In the genomic region with DNA sequence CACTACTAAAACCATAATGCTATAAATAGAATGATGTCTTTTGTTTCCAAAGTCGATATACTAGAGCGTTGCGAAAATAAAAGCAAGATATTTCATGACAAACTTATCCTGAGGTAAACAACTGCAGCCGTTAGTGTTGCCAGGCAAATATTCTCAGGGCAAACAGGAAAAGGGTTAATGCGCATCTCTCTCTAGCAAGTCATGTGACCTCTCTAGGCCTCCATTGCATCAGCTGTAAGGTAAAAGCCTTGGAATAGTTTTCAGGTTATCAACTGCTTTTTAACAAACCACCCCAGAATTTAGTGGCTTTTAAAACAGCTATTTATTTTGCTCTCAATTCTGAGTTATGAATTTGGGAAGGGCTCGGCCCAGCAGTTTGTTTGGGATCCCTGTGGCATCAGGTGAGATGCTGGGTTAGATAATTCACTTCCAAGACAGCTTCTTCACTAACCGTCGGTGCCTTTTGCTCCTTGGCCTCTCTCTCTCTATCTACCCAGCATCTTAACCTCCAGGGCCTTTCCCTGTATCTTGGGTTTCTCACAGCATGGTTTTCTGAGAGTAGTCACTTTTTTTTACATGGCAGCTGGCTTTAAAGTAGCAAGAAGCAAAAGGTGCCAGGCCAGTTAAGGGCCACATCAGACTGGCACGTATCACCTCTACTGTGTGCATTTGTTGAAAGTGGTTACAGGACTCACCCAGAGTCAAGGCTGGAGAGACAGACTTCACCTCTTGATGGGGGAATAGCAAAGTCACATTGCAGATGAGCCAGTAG, we compare ENCODE assay signal across 1 cellular context.
TF ChIP-seq lines count a peak whose summit lies in the region.

No MANE protein-coding gene starts in this region.

TF ChIP-seq in K562, 482 proteins besides CTCF, POLR2A, EP300 and RAD21 (continued from another document and continues in another):
- TF ChIP-seq, protein P1, sequence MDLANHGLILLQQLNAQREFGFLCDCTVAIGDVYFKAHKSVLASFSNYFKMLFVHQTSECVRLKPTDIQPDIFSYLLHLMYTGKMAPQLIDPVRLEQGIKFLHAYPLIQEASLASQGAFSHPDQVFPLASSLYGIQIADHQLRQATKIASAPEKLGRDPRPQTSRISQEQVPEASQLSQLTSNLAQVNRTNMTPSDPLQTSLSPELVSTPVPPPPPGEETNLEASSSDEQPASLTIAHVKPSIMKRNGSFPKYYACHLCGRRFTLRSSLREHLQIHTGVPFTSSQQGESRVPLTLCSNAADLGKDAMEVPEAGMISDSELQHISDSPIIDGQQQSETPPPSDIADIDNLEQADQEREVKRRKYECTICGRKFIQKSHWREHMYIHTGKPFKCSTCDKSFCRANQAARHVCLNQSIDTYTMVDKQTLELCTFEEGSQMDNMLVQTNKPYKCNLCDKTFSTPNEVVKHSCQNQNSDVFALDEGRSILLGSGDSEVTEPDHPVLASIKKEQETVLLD (IDR thresholded peaks at IDR 0.05): no peak
- TF ChIP-seq LEF1 (IDR thresholded peaks at IDR 0.05): no peak
- TF ChIP-seq, protein P2, sequence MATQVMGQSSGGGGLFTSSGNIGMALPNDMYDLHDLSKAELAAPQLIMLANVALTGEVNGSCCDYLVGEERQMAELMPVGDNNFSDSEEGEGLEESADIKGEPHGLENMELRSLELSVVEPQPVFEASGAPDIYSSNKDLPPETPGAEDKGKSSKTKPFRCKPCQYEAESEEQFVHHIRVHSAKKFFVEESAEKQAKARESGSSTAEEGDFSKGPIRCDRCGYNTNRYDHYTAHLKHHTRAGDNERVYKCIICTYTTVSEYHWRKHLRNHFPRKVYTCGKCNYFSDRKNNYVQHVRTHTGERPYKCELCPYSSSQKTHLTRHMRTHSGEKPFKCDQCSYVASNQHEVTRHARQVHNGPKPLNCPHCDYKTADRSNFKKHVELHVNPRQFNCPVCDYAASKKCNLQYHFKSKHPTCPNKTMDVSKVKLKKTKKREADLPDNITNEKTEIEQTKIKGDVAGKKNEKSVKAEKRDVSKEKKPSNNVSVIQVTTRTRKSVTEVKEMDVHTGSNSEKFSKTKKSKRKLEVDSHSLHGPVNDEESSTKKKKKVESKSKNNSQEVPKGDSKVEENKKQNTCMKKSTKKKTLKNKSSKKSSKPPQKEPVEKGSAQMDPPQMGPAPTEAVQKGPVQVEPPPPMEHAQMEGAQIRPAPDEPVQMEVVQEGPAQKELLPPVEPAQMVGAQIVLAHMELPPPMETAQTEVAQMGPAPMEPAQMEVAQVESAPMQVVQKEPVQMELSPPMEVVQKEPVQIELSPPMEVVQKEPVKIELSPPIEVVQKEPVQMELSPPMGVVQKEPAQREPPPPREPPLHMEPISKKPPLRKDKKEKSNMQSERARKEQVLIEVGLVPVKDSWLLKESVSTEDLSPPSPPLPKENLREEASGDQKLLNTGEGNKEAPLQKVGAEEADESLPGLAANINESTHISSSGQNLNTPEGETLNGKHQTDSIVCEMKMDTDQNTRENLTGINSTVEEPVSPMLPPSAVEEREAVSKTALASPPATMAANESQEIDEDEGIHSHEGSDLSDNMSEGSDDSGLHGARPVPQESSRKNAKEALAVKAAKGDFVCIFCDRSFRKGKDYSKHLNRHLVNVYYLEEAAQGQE (CRISPR knock-in tag; IDR thresholded peaks at IDR 0.05; ENCODE audit: low read depth): no peak
- no peak for TF ChIP-seq NFIC (IDR thresholded peaks at IDR 0.05)
- no peak for TF ChIP-seq CSDE1 (IDR thresholded peaks at IDR 0.05)
- no peak for TF ChIP-seq DPF2 (IDR thresholded peaks at IDR 0.05)
- peak; percentile 85 for TF ChIP-seq NFRKB (IDR thresholded peaks at IDR 0.05; ENCODE audit: low read depth)
- TF ChIP-seq TARDBP (IDR thresholded peaks at IDR 0.05): no peak
- no peak for TF ChIP-seq ELF1 (tag; IDR thresholded peaks at IDR 0.05)
- no peak for TF ChIP-seq CHD4 (IDR thresholded peaks at IDR 0.05; ENCODE audit: insufficient read depth, insufficient replicate concordance, low read depth, low read length, poor library complexity, severe bottlenecking)
- no peak for TF ChIP-seq CBX5 (IDR thresholded peaks at IDR 0.05; ENCODE audit: borderline replicate concordance, low read depth)
- TF ChIP-seq CCNT2 (IDR thresholded peaks at IDR 0.05; ENCODE audit: borderline replicate concordance, extremely low read depth, insufficient read length, low read depth, low read length): no peak
- TF ChIP-seq, protein P3, sequence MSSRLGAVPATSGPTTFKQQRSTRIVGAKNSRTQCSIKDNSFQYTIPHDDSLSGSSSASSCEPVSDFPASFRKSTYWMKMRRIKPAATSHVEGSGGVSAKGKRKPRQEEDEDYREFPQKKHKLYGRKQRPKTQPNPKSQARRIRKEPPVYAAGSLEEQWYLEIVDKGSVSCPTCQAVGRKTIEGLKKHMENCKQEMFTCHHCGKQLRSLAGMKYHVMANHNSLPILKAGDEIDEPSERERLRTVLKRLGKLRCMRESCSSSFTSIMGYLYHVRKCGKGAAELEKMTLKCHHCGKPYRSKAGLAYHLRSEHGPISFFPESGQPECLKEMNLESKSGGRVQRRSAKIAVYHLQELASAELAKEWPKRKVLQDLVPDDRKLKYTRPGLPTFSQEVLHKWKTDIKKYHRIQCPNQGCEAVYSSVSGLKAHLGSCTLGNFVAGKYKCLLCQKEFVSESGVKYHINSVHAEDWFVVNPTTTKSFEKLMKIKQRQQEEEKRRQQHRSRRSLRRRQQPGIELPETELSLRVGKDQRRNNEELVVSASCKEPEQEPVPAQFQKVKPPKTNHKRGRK (tag; IDR thresholded peaks at IDR 0.05): no peak
- no peak for TF ChIP-seq MCM7 (IDR thresholded peaks at IDR 0.05)
- peak; percentile 77 for TF ChIP-seq DMBX1 (CRISPR knock-in tag; IDR thresholded peaks at IDR 0.05; ENCODE audit: borderline replicate concordance)
- TF ChIP-seq, protein P4, sequence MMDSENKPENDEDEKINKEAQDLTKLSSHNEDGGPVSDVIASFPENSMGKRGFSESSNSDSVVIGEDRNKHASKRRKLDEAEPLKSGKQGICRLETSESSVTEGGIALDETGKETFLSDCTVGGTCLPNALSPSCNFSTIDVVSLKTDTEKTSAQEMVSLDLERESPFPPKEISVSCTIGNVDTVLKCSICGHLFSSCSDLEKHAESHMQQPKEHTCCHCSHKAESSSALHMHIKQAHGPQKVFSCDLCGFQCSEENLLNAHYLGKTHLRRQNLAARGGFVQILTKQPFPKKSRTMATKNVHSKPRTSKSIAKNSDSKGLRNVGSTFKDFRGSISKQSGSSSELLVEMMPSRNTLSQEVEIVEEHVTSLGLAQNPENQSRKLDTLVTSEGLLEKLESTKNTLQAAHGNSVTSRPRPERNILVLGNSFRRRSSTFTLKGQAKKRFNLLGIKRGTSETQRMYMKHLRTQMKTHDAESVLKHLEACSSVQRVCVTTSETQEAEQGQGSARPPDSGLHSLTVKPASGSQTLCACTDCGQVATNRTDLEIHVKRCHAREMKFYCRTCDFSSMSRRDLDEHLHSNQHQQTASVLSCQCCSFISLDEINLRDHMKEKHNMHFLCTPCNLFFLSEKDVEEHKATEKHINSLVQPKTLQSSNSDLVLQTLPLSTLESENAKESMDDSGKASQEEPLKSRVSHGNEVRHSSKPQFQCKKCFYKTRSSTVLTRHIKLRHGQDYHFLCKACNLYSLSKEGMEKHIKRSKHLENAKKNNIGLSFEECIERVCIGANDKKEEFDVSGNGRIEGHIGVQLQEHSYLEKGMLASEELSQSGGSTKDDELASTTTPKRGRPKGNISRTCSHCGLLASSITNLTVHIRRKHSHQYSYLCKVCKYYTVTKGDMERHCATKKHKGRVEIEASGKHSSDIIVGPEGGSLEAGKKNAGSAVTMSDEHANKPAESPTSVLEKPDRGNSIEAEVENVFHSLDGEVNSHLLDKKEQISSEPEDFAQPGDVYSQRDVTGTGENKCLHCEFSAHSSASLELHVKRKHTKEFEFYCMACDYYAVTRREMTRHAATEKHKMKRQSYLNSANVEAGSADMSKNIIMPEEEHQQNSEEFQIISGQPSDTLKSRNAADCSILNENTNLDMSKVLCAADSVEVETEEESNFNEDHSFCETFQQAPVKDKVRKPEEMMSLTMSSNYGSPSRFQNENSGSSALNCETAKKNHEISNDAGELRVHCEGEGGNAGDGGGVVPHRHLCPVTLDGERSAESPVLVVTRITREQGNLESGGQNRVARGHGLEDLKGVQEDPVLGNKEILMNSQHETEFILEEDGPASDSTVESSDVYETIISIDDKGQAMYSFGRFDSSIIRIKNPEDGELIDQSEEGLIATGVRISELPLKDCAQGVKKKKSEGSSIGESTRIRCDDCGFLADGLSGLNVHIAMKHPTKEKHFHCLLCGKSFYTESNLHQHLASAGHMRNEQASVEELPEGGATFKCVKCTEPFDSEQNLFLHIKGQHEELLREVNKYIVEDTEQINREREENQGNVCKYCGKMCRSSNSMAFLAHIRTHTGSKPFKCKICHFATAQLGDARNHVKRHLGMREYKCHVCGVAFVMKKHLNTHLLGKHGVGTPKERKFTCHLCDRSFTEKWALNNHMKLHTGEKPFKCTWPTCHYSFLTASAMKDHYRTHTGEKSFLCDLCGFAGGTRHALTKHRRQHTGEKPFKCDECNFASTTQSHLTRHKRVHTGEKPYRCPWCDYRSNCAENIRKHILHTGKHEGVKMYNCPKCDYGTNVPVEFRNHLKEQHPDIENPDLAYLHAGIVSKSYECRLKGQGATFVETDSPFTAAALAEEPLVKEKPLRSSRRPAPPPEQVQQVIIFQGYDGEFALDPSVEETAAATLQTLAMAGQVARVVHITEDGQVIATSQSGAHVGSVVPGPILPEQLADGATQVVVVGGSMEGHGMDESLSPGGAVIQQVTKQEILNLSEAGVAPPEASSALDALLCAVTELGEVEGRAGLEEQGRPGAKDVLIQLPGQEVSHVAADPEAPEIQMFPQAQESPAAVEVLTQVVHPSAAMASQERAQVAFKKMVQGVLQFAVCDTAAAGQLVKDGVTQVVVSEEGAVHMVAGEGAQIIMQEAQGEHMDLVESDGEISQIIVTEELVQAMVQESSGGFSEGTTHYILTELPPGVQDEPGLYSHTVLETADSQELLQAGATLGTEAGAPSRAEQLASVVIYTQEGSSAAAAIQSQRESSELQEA (IDR thresholded peaks at IDR 0.05; ENCODE audit: low read depth): no peak
- TF ChIP-seq ZNF584 (CRISPR knock-in tag; IDR thresholded peaks at IDR 0.05; ENCODE audit: low read depth): peak; percentile 57
- TF ChIP-seq, protein P5, sequence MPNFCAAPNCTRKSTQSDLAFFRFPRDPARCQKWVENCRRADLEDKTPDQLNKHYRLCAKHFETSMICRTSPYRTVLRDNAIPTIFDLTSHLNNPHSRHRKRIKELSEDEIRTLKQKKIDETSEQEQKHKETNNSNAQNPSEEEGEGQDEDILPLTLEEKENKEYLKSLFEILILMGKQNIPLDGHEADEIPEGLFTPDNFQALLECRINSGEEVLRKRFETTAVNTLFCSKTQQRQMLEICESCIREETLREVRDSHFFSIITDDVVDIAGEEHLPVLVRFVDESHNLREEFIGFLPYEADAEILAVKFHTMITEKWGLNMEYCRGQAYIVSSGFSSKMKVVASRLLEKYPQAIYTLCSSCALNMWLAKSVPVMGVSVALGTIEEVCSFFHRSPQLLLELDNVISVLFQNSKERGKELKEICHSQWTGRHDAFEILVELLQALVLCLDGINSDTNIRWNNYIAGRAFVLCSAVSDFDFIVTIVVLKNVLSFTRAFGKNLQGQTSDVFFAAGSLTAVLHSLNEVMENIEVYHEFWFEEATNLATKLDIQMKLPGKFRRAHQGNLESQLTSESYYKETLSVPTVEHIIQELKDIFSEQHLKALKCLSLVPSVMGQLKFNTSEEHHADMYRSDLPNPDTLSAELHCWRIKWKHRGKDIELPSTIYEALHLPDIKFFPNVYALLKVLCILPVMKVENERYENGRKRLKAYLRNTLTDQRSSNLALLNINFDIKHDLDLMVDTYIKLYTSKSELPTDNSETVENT (CRISPR knock-in tag; IDR thresholded peaks at IDR 0.05): no peak
- no peak for TF ChIP-seq TRIM24 (IDR thresholded peaks at IDR 0.05)
- 0 out of 2 replicates have a peak, but pooled peaks have one; percentile 31 for TF ChIP-seq GATA2 (CRISPR knock-in tag; IDR thresholded peaks at IDR 0.05)
- TF ChIP-seq, protein P6, sequence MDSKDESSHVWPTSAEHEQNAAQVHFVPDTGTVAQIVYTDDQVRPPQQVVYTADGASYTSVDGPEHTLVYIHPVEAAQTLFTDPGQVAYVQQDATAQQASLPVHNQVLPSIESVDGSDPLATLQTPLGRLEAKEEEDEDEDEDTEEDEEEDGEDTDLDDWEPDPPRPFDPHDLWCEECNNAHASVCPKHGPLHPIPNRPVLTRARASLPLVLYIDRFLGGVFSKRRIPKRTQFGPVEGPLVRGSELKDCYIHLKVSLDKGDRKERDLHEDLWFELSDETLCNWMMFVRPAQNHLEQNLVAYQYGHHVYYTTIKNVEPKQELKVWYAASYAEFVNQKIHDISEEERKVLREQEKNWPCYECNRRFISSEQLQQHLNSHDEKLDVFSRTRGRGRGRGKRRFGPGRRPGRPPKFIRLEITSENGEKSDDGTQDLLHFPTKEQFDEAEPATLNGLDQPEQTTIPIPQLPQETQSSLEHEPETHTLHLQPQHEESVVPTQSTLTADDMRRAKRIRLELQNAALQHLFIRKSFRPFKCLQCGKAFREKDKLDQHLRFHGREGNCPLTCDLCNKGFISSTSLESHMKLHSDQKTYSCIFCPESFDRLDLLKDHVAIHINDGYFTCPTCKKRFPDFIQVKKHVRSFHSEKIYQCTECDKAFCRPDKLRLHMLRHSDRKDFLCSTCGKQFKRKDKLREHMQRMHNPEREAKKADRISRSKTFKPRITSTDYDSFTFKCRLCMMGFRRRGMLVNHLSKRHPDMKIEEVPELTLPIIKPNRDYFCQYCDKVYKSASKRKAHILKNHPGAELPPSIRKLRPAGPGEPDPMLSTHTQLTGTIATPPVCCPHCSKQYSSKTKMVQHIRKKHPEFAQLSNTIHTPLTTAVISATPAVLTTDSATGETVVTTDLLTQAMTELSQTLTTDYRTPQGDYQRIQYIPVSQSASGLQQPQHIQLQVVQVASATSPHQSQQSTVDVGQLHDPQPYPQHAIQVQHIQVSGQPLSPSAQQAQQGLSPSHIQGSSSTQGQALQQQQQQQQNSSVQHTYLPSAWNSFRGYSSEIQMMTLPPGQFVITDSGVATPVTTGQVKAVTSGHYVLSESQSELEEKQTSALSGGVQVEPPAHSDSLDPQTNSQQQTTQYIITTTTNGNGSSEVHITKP (IDR thresholded peaks at IDR 0.05; ENCODE audit: partially characterized antibody): no peak
